25 cellular contexts compared by ENCODE assay signal in the genomic region with DNA sequence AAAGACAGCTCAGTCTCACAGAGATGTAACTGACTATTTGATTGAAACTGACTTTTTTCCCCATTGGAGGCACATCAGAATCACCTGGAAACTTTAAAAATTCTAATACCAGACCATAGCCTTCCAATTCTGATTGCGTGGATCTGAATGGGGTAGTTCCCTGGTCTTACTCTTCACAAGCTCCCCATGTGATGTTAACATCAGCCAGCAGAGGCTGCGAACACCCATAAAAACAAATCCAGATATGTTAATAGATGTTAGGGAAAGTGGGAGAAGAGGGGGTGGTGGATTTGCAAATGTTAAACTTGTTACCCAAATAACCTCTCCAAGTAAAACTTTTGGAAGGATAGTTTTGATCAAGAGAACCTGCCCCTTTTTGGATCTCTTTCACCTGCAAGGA.
A peak's percentile ranks its signal among the peaks of the same experiment; 100 is the strongest.
DNase-seq lines count a peak whose midpoint lies in the region; TF ChIP-seq lines count a peak whose summit lies in the region.
"Had no signal": no experiment of that assay in that cellular context is flagged by ENCODE, and none has a peak within 500 bp of the region (broad histone marks: within the 10 kb centered on the region; RNA-seq: fewer than 3 reads in every experiment).

No MANE protein-coding gene starts in this region.

- no peak overlapping the region for H3K9ac ChIP-seq in neural progenitor cell
- H3K9ac ChIP-seq: BLaER1 treated with 17β-estradiol and CSF1 and Interleukin-3, amounts not matched to agents 10 nM and 100 nM had no signal

- H3K4me3 Mint-ChIP-seq in neural progenitor cell: no peak overlapping the region
- no peak overlapping the region for H3K4me3 Mint-ChIP-seq in activated CD4-positive, alpha-beta T cell treated with anti-CD3 and anti-CD28 coated beads, Interleukin-2, amount 10 ng/mL, durations not matched to agents 7 days and 5 days
- H3K4me3 Mint-ChIP-seq: central memory CD8-positive, alpha-beta T cell; stimulated activated memory B cell treated with anti-CD40 and anti-IgM and Interleukin-4, amounts not matched to agents 10 μg/mL and 1 μg/mL and 100 μg/mL, for 72 hours had no signal

- no peaks in the 10 kb centered on the region for H3K9me3 ChIP-seq in neural progenitor cell (ENCODE audit: low read depth)
- H3K9me3 ChIP-seq: BLaER1 treated with 17β-estradiol and CSF1 and Interleukin-3, amounts not matched to agents 10 nM and 100 nM; right atrium auricular region; spleen; suprapubic skin had no signal

- H2AFZ ChIP-seq in neural progenitor cell (replicated peaks): no peak overlapping the region

- H3K27ac Mint-ChIP-seq in neural progenitor cell: no peak overlapping the region
- no peak overlapping the region for H3K27ac Mint-ChIP-seq in activated CD4-positive, alpha-beta T cell treated with anti-CD3 and anti-CD28 coated beads, Interleukin-2, amount 10 ng/mL, durations not matched to agents 7 days and 5 days
- H3K27ac Mint-ChIP-seq: stimulated activated memory B cell treated with anti-CD40 and anti-IgM and Interleukin-4, amounts not matched to agents 10 μg/mL and 1 μg/mL and 100 μg/mL, for 72 hours had no signal

- H3K9me3 Mint-ChIP-seq in neural progenitor cell: peaks cover 3% of the 10 kb centered on the region
- H3K9me3 Mint-ChIP-seq in activated CD4-positive, alpha-beta T cell treated with anti-CD3 and anti-CD28 coated beads, Interleukin-2, amount 10 ng/mL, durations not matched to agents 7 days and 5 days: no peaks in the 10 kb centered on the region
- H3K9me3 Mint-ChIP-seq: stimulated activated memory B cell treated with anti-CD40 and anti-IgM and Interleukin-4, amounts not matched to agents 10 μg/mL and 1 μg/mL and 100 μg/mL, for 72 hours had no signal

- H3K36me3 Mint-ChIP-seq in neural progenitor cell: no peaks in the 10 kb centered on the region
- no peaks in the 10 kb centered on the region for H3K36me3 Mint-ChIP-seq in activated CD4-positive, alpha-beta T cell treated with anti-CD3 and anti-CD28 coated beads, Interleukin-2, amount 10 ng/mL, durations not matched to agents 7 days and 5 days (ENCODE audit: low read depth)
- H3K36me3 Mint-ChIP-seq: stimulated activated memory B cell treated with anti-CD40 and anti-IgM and Interleukin-4, amounts not matched to agents 10 μg/mL and 1 μg/mL and 100 μg/mL, for 72 hours had no signal

- H3K27me3 Mint-ChIP-seq in neural progenitor cell (ENCODE audit: insufficient read depth, low read depth): peaks cover 2% of the 10 kb centered on the region
- H3K27me3 Mint-ChIP-seq in activated CD4-positive, alpha-beta T cell treated with anti-CD3 and anti-CD28 coated beads, Interleukin-2, amount 10 ng/mL, durations not matched to agents 7 days and 5 days: no peaks in the 10 kb centered on the region
- H3K27me3 Mint-ChIP-seq: central memory CD8-positive, alpha-beta T cell; stimulated activated memory B cell treated with anti-CD40 and anti-IgM and Interleukin-4, amounts not matched to agents 10 μg/mL and 1 μg/mL and 100 μg/mL, for 72 hours had no signal

- H3K27me3 ChIP-seq in neural progenitor cell: no peaks in the 10 kb centered on the region
- H3K27me3 ChIP-seq: BLaER1 treated with 17β-estradiol and CSF1 and Interleukin-3, amounts not matched to agents 10 nM and 100 nM; foreskin keratinocyte; right atrium auricular region; spleen; suprapubic skin had no signal

- intact Hi-C loops in posterior cingulate gyrus (cut with DNase I): no loop called here

- DNase-seq in AG10803 (ENCODE audit: low read depth) (peak; percentile 3), NCI-H524 treated with DMSO at 0.1 percent for 48 hours (lab: John Stamatoyannopoulos, UW) (peak; percentile 3), cardiac fibroblast (ENCODE audit: low read depth in 2 of 2) (no peak), neural progenitor cell (ENCODE audit: low spot score) (no peak), dedifferentiated amniotic fluid mesenchymal stem cell (ENCODE audit: extremely low spot score) (no peak), posterior cingulate gyrus (no peak)
- DNase-seq in activated CD4-positive, alpha-beta T cell treated with anti-CD3 and anti-CD28 coated beads, Interleukin-2, amount 10 ng/mL, durations not matched to agents 7 days and 5 days: no peak
- DNase-seq: ACHN; activated naive CD4-positive, alpha-beta T cell treated with anti-CD3 and anti-CD28 coated beads, Interleukin-2, amount 50 U/mL, for 16 hours; COR-L47; effector CD4-positive, alpha-beta T cell; foreskin keratinocyte; left cardiac atrium; NCI-H1092; NCI-H2029; NCI-H345; occipital lobe; spleen; stimulated activated CD4-positive, alpha-beta T cell treated with anti-CD3 and anti-CD28 coated beads, Interleukin-4, amount 100 ng/mL, for 1 hour had no signal

- H3K4me1 Mint-ChIP-seq in neural progenitor cell: no peaks in the 10 kb centered on the region
- no peaks in the 10 kb centered on the region for H3K4me1 Mint-ChIP-seq in activated CD4-positive, alpha-beta T cell treated with anti-CD3 and anti-CD28 coated beads, Interleukin-2, amount 10 ng/mL, durations not matched to agents 7 days and 5 days
- H3K4me1 Mint-ChIP-seq: central memory CD8-positive, alpha-beta T cell had no signal

- H3K4me2 ChIP-seq in neural progenitor cell: no peak overlapping the region
- H3K4me2 ChIP-seq: BLaER1 treated with 17β-estradiol and CSF1 and Interleukin-3, amounts not matched to agents 10 nM and 100 nM had no signal

- H4K20me1 ChIP-seq in neural progenitor cell (ENCODE audit: low read depth): no peaks in the 10 kb centered on the region
- H4K20me1 ChIP-seq: BLaER1 treated with 17β-estradiol and CSF1 and Interleukin-3, amounts not matched to agents 10 nM and 100 nM had no signal

- H3K36me3 ChIP-seq in neural progenitor cell: no peaks in the 10 kb centered on the region
- H3K36me3 ChIP-seq: BLaER1 treated with 17β-estradiol and CSF1 and Interleukin-3, amounts not matched to agents 10 nM and 100 nM; right atrium auricular region; spleen; suprapubic skin had no signal

- no peaks in the 10 kb centered on the region for H3K4me1 ChIP-seq in neural progenitor cell
- H3K4me1 ChIP-seq: foreskin keratinocyte, right atrium auricular region, spleen, suprapubic skin had no signal

- peak; percentile 16; the same call in 1 of the 2 replicates for TF ChIP-seq CTCF in AG10803 (conservative IDR thresholded peaks at IDR 0.05; ENCODE audit: low read length)
- TF ChIP-seq CTCF in cardiac fibroblast (IDR thresholded peaks at IDR 0.05; ENCODE audit: low read depth, low read length): peak; percentile 5
- peak; percentile 21 for TF ChIP-seq CTCF in neural progenitor cell (IDR thresholded peaks at IDR 0.05)

- H3K27ac ChIP-seq in neural progenitor cell: no peak overlapping the region
- H3K27ac ChIP-seq: BLaER1 treated with 17β-estradiol and CSF1 and Interleukin-3, amounts not matched to agents 10 nM and 100 nM; foreskin keratinocyte; right atrium auricular region; spleen; suprapubic skin had no signal

- H3K79me2 ChIP-seq in neural progenitor cell (ENCODE audit: low read depth): no peaks in the 10 kb centered on the region

- H3F3A ChIP-seq in neural progenitor cell (ENCODE audit: low read depth): no peaks in the 10 kb centered on the region

- CTCF ChIA-PET in activated CD4-positive, alpha-beta T cell treated with anti-CD3 and anti-CD28 coated beads, Interleukin-2, amount 10 ng/mL, durations not matched to agents 7 days and 5 days (lab: Charles Lee): no interaction called here

- POLR2A ChIA-PET in activated CD4-positive, alpha-beta T cell treated with anti-CD3 and anti-CD28 coated beads, Interleukin-2, amount 10 ng/mL, durations not matched to agents 7 days and 5 days (lab: Charles Lee): no interaction called here

- H3K4me3 ChIP-seq in AG10803 (ENCODE audit: low read length) (no peak overlapping the region), cardiac fibroblast (replicated peaks in 1 of 2; ENCODE audit: low read depth in 2 of 2, low read length in 2 of 2) (no peak overlapping the region), neural progenitor cell (no peak overlapping the region)
- H3K4me3 ChIP-seq: BLaER1 treated with 17β-estradiol and CSF1 and Interleukin-3, amounts not matched to agents 10 nM and 100 nM; GM12878; right atrium auricular region; spleen; suprapubic skin had no signal

Comparison
In these comparisons a context has a peak if more than half of its experiments do, and no peak if none do; other contexts are left out.
1. DNase-seq: peak in AG10803 (single experiment) and NCI-H524 treated with DMSO at 0.1 percent for 48 hours (single experiment); none in cardiac fibroblast (0 of 2), neural progenitor cell (single experiment), dedifferentiated amniotic fluid mesenchymal stem cell (single experiment), posterior cingulate gyrus (0 of 10) and activated CD4-positive, alpha-beta T cell treated with anti-CD3 and anti-CD28 coated beads, Interleukin-2, amount 10 ng/mL, durations not matched to agents 7 days and 5 days (single experiment).
2. Peak in every context shown above with its lines, with median percentiles within 50 percentile points of each other: CTCF ChIP-seq.